9 cellular contexts compared by ENCODE assay signal in genomic region chr5:89396262-89396975, GRCh38.
DNase-seq lines count a peak whose midpoint lies in the region; ATAC-seq, FAIRE-seq and TF ChIP-seq lines count a peak whose summit lies in the region.
"Had no signal": no experiment of that assay in that cellular context is flagged by ENCODE, and none has a peak within 500 bp of the region (broad histone marks: within the 10 kb centered on the region; RNA-seq: fewer than 3 reads in every experiment).

No MANE protein-coding gene starts in this region.

- H3K36me3 ChIP-seq in kidney (ENCODE audit: control insufficient read depth in 1 of 2, insufficient read depth in 2 of 2, low read length in 2 of 2), result no peaks in the 10 kb centered on the region

- H3K4me1 ChIP-seq in kidney (ENCODE audit: control insufficient read depth in 1 of 2, insufficient read depth in 1 of 2, low read depth in 1 of 2, low read length in 2 of 2), result no peaks in the 10 kb centered on the region

- no peaks in the 10 kb centered on the region for H3K9me3 ChIP-seq in kidney (ENCODE audit: control insufficient read depth in 1 of 2, low read length in 2 of 2)

- H3K27ac ChIP-seq in kidney (ENCODE audit: low read depth in 2 of 2, low read length in 2 of 2), result no peak overlapping the region

- no peak for TF ChIP-seq CTCF in kidney (IDR thresholded peaks at IDR 0.05; ENCODE audit: borderline replicate concordance, extremely low read depth, insufficient read depth)

- peak; percentile 33 for ATAC-seq in GM18508 (IDR thresholded peaks at IDR 0.05; ENCODE audit: insufficient read depth, unreplicated experiment)
- ATAC-seq in HG03039 (IDR thresholded peaks at IDR 0.05; ENCODE audit: unreplicated experiment), result peak; percentile 68
- ATAC-seq: HCT116 had no signal

- peak; percentile 53 for DNase-seq in UCSD-AML1 (lab: John Stamatoyannopoulos, UW; ENCODE audit: unreplicated experiment)
- DNase-seq in medulla oblongata (ENCODE audit: extremely low spot score), result peak; percentile 84
- DNase-seq in activated CD4-positive, alpha-beta T cell treated with anti-CD3 and anti-CD28 coated beads, Interleukin-2, amount 50 U/mL, for 4 hours, result no peak
- no peak for DNase-seq in kidney
- no peak for DNase-seq in NCI-H2107 treated with DMSO at 0.1 percent for 48 hours (lab: John Stamatoyannopoulos, UW; ENCODE audit: unreplicated experiment)
- no peak for DNase-seq in T1000 (lab: John Stamatoyannopoulos, UW)

- H3K9ac ChIP-seq in kidney (ENCODE audit: low read length in 2 of 2), result no peak overlapping the region

- no peak overlapping the region for H3K4me3 ChIP-seq in kidney (ENCODE audit: low read length in 2 of 2)

- no peak for FAIRE-seq in kidney (lab: Jason Lieb, UNC)

- intact Hi-C loops in kidney (cut with DNase I), result no loop called here

Comparison
In these comparisons a context has a peak if more than half of its experiments do, and no peak if none do; other contexts are left out.
1. DNase-seq: peak in UCSD-AML1 (single experiment) and medulla oblongata (single experiment); none in activated CD4-positive, alpha-beta T cell treated with anti-CD3 and anti-CD28 coated beads, Interleukin-2, amount 50 U/mL, for 4 hours (0 of 2), kidney (single experiment), NCI-H2107 treated with DMSO at 0.1 percent for 48 hours (single experiment) and T1000 (single experiment).